ENCODE assay signal across 17 cellular contexts in the genomic region with DNA sequence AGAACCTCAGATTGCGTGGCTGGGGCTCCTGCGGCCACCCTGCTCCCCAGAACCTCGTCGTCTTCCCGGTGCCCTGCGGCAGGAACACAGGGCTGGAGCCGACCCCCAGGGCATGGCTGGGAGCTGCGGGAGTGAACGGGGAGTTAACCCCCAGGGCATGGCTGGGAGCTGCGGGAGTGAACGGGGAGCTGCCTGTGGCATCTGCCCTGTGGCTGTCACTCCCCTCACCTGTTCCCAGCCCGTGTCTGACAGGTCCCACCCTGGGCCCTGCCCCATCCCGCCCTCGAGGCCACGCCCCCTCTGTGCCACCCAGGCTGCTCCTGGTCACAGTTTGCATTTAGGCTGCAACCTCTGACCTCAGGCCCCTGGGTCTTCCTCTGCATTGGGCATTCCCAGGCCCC. TPM values are rescaled to one million over a fixed set of nuclear protein-coding genes. Genes with fewer than 3 reads are reported as not detected.
DNase-seq lines count a peak whose midpoint lies in the region; ATAC-seq and TF ChIP-seq lines count a peak whose summit lies in the region.
"Had no signal": no experiment of that assay in that cellular context is flagged by ENCODE, and none has a peak within 500 bp of the region (broad histone marks: within the 10 kb centered on the region; RNA-seq: fewer than 3 reads in every experiment).

No MANE protein-coding gene starts in this region.

- no peak for ATAC-seq in PC-3
- ATAC-seq in mucosa of descending colon, result peak; percentile 38
- ATAC-seq in HG02981 (IDR thresholded peaks at IDR 0.05; ENCODE audit: unreplicated experiment), result no peak

- H3K4me3 ChIP-seq in PC-3 (ENCODE audit: low read length) (no peak overlapping the region), mucosa of descending colon (no peak overlapping the region)
- H3K4me3 ChIP-seq: K562 had no signal

- DNase-seq in 8988T, result peak; percentile 50
- no peak for DNase-seq in Calu3
- no peak for DNase-seq in PC-3
- peak; percentile 32 to 77 (median 66) for DNase-seq in mucosa of descending colon
- no peak for DNase-seq in type B pancreatic cell (ENCODE audit: extremely low spot score, unreplicated experiment)
- no peak for DNase-seq in NCI-H1048 (lab: John Stamatoyannopoulos, UW)
- DNase-seq: MM.1S, NCI-H1417, NCI-H1694, NCI-H2029 treated with DMSO at 0.1 percent for 48 hours, NCI-H510A, NCI-H69, SK-N-SH, T-helper 2 cell had no signal

- H3K4me2 ChIP-seq in PC-3 (ENCODE audit: low read length), result peak overlapping the region; percentile 92

- TF ChIP-seq CTCF in Calu3 (IDR thresholded peaks at IDR 0.05; ENCODE audit: unreplicated experiment) (no peak), PC-3 (conservative IDR thresholded peaks at IDR 0.05; ENCODE audit: low read depth, low read length) (no peak), mucosa of descending colon (IDR thresholded peaks at IDR 0.05) (no peak), type B pancreatic cell (conservative IDR thresholded peaks at IDR 0.05) (no peak)

- no peaks in the 10 kb centered on the region for H3K36me3 ChIP-seq in PC-3 (ENCODE audit: low read depth, low read length)
- H3K36me3 ChIP-seq in mucosa of descending colon (ENCODE audit: low read depth), result no peaks in the 10 kb centered on the region

- no peak overlapping the region for H2AFZ ChIP-seq in PC-3 (ENCODE audit: low read length)

- no peaks in the 10 kb centered on the region for H3F3A ChIP-seq in PC-3 (ENCODE audit: low read length, unreplicated experiment)

- peaks cover 10% of the 10 kb centered on the region for H3K4me1 Mint-ChIP-seq in Calu3 (ENCODE audit: low read depth, unreplicated experiment)
- no peaks in the 10 kb centered on the region for H3K4me1 Mint-ChIP-seq in type B pancreatic cell (ENCODE audit: unreplicated experiment)

- intact Hi-C loops in Calu3 (cut with micrococcal nuclease; ENCODE audit: unreplicated experiment) (no loop called here), PC-3 (cut with micrococcal nuclease) (loop anchor here (10.0 kb wide), 1 partner anchor 111 kb away; no protein-coding TSS in a partner anchor), mucosa of descending colon (cut with DNase I, micrococcal nuclease) (no loop called here)

- H3K27me3 Mint-ChIP-seq in Calu3 (ENCODE audit: unreplicated experiment), result peaks cover 71% of the 10 kb centered on the region
- no peaks in the 10 kb centered on the region for H3K27me3 Mint-ChIP-seq in type B pancreatic cell
- H3K27me3 Mint-ChIP-seq: CD4-positive, alpha-beta memory T cell had no signal

- H3K9me3 Mint-ChIP-seq in Calu3 (ENCODE audit: low read depth, unreplicated experiment), result no peaks in the 10 kb centered on the region
- H3K9me3 Mint-ChIP-seq in type B pancreatic cell, result no peaks in the 10 kb centered on the region

- no TSS peak for BruUV-seq in Calu3 (replicated peaks; lab: Mats Ljungman, UMichigan)
- no TSS peak for BruUV-seq in PC-3 (replicated peaks; lab: Mats Ljungman, UMichigan)

- H3K9ac ChIP-seq in PC-3 (ENCODE audit: low read length), result no peak overlapping the region
- H3K9ac ChIP-seq: SK-N-SH had no signal

- no peak overlapping the region for H3K27ac ChIP-seq in PC-3 (ENCODE audit: low read length)

- H3K4me3 Mint-ChIP-seq in Calu3 (ENCODE audit: low read depth, unreplicated experiment) (peak overlapping the region; percentile 72), type B pancreatic cell (no peak overlapping the region)
- H3K4me3 Mint-ChIP-seq: CD4-positive, alpha-beta memory T cell had no signal

- POLR2A ChIA-PET in PC-3 (lab: Charles Lee; ENCODE audit: unreplicated experiment), result no interaction called here

- no peaks in the 10 kb centered on the region for H3K9me3 ChIP-seq in PC-3 (ENCODE audit: low read length)
- no peaks in the 10 kb centered on the region for H3K9me3 ChIP-seq in mucosa of descending colon
- H3K9me3 ChIP-seq: SK-N-SH had no signal

- CTCF ChIA-PET in Calu3 (lab: Charles Lee) (no interaction called here), PC-3 (lab: Charles Lee) (no interaction called here)

- H3K9me2 ChIP-seq in PC-3 (replicated peaks; ENCODE audit: low read length), result no peaks in the 10 kb centered on the region
- H3K9me2 ChIP-seq: SK-N-SH had no signal

- H3K27ac Mint-ChIP-seq in Calu3 (ENCODE audit: unreplicated experiment), result no peak overlapping the region
- H3K27ac Mint-ChIP-seq in type B pancreatic cell, result no peak overlapping the region

- H3K27me3 ChIP-seq in PC-3 (ENCODE audit: low read length), result no peaks in the 10 kb centered on the region

- H3K36me3 Mint-ChIP-seq in Calu3 (ENCODE audit: insufficient read depth, unreplicated experiment) (peaks cover 45% of the 10 kb centered on the region), type B pancreatic cell (no peaks in the 10 kb centered on the region)
- H3K36me3 Mint-ChIP-seq: CD4-positive, alpha-beta memory T cell had no signal

- H4K20me1 ChIP-seq in PC-3 (ENCODE audit: low read length), result no peaks in the 10 kb centered on the region

- H3K4me1 ChIP-seq in PC-3 (ENCODE audit: insufficient read depth, low read length) (peaks cover 15% of the 10 kb centered on the region; the same call in 1 of the 2 replicates), mucosa of descending colon (ENCODE audit: low read depth) (peaks cover 6% of the 10 kb centered on the region)

- 0 out of 2 replicates have a peak, but pooled peaks cover 7% of the 10 kb centered on the region for H3K79me2 ChIP-seq in PC-3 (ENCODE audit: low read length)

RNA-seq across cellular contexts. Expression of a gene that starts 39.4 kb away (rescaled TPM):
- 54.9 and 58.0 TPM in 2 replicates for total RNA-seq in Calu3 (2022)
- total RNA-seq in PC-3 (2014; rRNA removed), result 33.5 and 42.6 TPM in 2 replicates
- total RNA-seq in mucosa of descending colon, result 10 to 100 TPM; 44.7 to 77.8 (median 49.6) TPM
- total RNA-seq in type B pancreatic cell (ENCODE audit: low replicate concordance), result 23.6 and 29.0 TPM in 2 replicates

Comparison
In these comparisons a context has a peak if more than half of its experiments do, and no peak if none do; other contexts are left out.
1. DNase-seq: peak in 8988T (single experiment) and mucosa of descending colon (3 of 3); none in Calu3 (single experiment), PC-3 (single experiment), type B pancreatic cell (single experiment) and NCI-H1048 (single experiment).